Comparison of ENCODE assay signal across 15 cellular contexts in genomic region chr17:2436516-2436915, GRCh38. TPM values are rescaled to one million over a fixed set of nuclear protein-coding genes. Genes with fewer than 3 reads are reported as not detected.
DNase-seq lines count a peak whose midpoint lies in the region; ATAC-seq lines count a peak whose summit lies in the region.
"Had no signal": no experiment of that assay in that cellular context is flagged by ENCODE, and none has a peak within 500 bp of the region (broad histone marks: within the 10 kb centered on the region; RNA-seq: fewer than 3 reads in every experiment).

No MANE protein-coding gene starts in this region.

- no peak overlapping the region for H3K4me3 ChIP-seq in iPS-18a (ENCODE audit: low read length)
- no peak overlapping the region for H3K4me3 ChIP-seq in CD8-positive, alpha-beta memory T cell (ENCODE audit: low read length)
- H3K4me3 ChIP-seq: SK-N-MC, vagina had no signal

- no peaks in the 10 kb centered on the region for H3K9me3 Mint-ChIP-seq in CD8-positive, alpha-beta memory T cell
- H3K9me3 Mint-ChIP-seq: immature natural killer cell had no signal

- POLR2A ChIA-PET in CD8-positive, alpha-beta memory T cell (lab: Charles Lee) = interaction anchor here (0.6 kb wide), 1 partner anchor 779 kb away, joined by 4 read pairs; no protein-coding TSS in a partner anchor

- no peak overlapping the region for H3K9ac ChIP-seq in iPS-18a (ENCODE audit: low read length)

- H3K9me3 ChIP-seq in iPS-18a (ENCODE audit: control insufficient read depth, low read depth, low read length) = no peaks in the 10 kb centered on the region
- no peaks in the 10 kb centered on the region for H3K9me3 ChIP-seq in CD8-positive, alpha-beta memory T cell (ENCODE audit: low read length)
- H3K9me3 ChIP-seq: vagina had no signal

- DNase-seq in COLO668 (lab: John Stamatoyannopoulos, UW; ENCODE audit: unreplicated experiment) (peak; percentile 79), NCI-H128 (lab: John Stamatoyannopoulos, UW; ENCODE audit: unreplicated experiment) (peak; percentile 67), NCI-H69 (lab: John Stamatoyannopoulos, UW) (peak; percentile 72), G401 (ENCODE audit: low spot score) (no peak), NCI-H526 (lab: John Stamatoyannopoulos, UW) (no peak)
- DNase-seq in CD8-positive, alpha-beta memory T cell = no peak
- DNase-seq: activated CD8-positive, alpha-beta memory T cell treated with anti-CD3 and anti-CD28 coated beads, Interleukin-2, amount 50 U/mL, for 48 hours; immature natural killer cell; Karpas-422; NK-92 treated with Interleukin-12 subunit alpha and Interleukin-12 subunit beta, amount 100 ng/mL, for 24 hours; stimulated activated CD4-positive, alpha-beta T cell treated with anti-CD3 and anti-CD28 coated beads, Interleukin-1b, Interleukin-23, amount 100 ng/mL, for 48 hours had no signal

- no peak overlapping the region for H3K4me3 Mint-ChIP-seq in CD8-positive, alpha-beta memory T cell
- H3K4me3 Mint-ChIP-seq: immature natural killer cell had no signal

- no peaks in the 10 kb centered on the region for H3K27me3 ChIP-seq in iPS-18a (ENCODE audit: control insufficient read depth, insufficient read depth, low read length)
- H3K27me3 ChIP-seq in CD8-positive, alpha-beta memory T cell (ENCODE audit: insufficient read depth, low read length, poor library complexity, severe bottlenecking) = no peaks in the 10 kb centered on the region
- H3K27me3 ChIP-seq: vagina had no signal

- H3K4me1 Mint-ChIP-seq in CD8-positive, alpha-beta memory T cell = peaks cover 0 to 2% (median 0%) of the 10 kb centered on the region in 3 donors
- H3K4me1 Mint-ChIP-seq: immature natural killer cell had no signal

- H3K36me3 ChIP-seq in iPS-18a (ENCODE audit: control insufficient read depth, low read depth, low read length) = peaks cover 31% of the 10 kb centered on the region
- peaks cover 32% of the 10 kb centered on the region for H3K36me3 ChIP-seq in CD8-positive, alpha-beta memory T cell (ENCODE audit: insufficient read depth, low read length)

- H3K36me3 Mint-ChIP-seq in CD8-positive, alpha-beta memory T cell = peaks cover 5 to 81% (median 31%) of the 10 kb centered on the region in 3 donors

- no peak for ATAC-seq in HG03175 (IDR thresholded peaks at IDR 0.05; ENCODE audit: unreplicated experiment)

- in situ Hi-C loops in G401 (cut with HindIII; ENCODE audit: low sequenced_read_pairs) = no loop called here

- H3K27me3 Mint-ChIP-seq in CD8-positive, alpha-beta memory T cell = no peaks in the 10 kb centered on the region

- H3K27ac Mint-ChIP-seq in CD8-positive, alpha-beta memory T cell = peak overlapping the region in 2 of 8 donors; percentile 39 to 61
- H3K27ac Mint-ChIP-seq: immature natural killer cell had no signal

- CTCF ChIA-PET in CD8-positive, alpha-beta memory T cell (lab: Charles Lee) = interaction anchor here (1.2 kb wide), 1 partner anchor 44 kb away, joined by 3 read pairs; no protein-coding TSS in a partner anchor

- peak overlapping the region; percentile 37 for H3K27ac ChIP-seq in iPS-18a (ENCODE audit: low read length)
- no peak overlapping the region for H3K27ac ChIP-seq in CD8-positive, alpha-beta memory T cell (ENCODE audit: low read depth, low read length)
- H3K27ac ChIP-seq: SK-N-MC, vagina had no signal

- peaks cover 32% of the 10 kb centered on the region for H3K4me1 ChIP-seq in iPS-18a (ENCODE audit: control insufficient read depth, low read depth, low read length)
- no peaks in the 10 kb centered on the region for H3K4me1 ChIP-seq in CD8-positive, alpha-beta memory T cell (ENCODE audit: insufficient read depth, low read length)
- H3K4me1 ChIP-seq: vagina had no signal

RNA-seq across cellular contexts. Expression of gene MNT, which starts 35.7 kb away (rescaled TPM):
- 2.4 and 3.2 TPM in 2 replicates for total RNA-seq in G401 (2014; rRNA removed; shearing (Covaris generic))
- 10 to 100 TPM; 21.5 to 24.3 TPM for total RNA-seq in CD8-positive, alpha-beta memory T cell
- polyA plus RNA-seq in CD8-positive, alpha-beta memory T cell = 1.2 TPM

Comparison
In these comparisons a context has a peak if more than half of its experiments do, and no peak if none do; other contexts are left out.
1. DNase-seq: peak in COLO668 (single experiment), NCI-H128 (single experiment) and NCI-H69 (single experiment); none in G401 (single experiment), CD8-positive, alpha-beta memory T cell (0 of 5) and NCI-H526 (0 of 2).